Comparison of ENCODE assay signal across 18 cellular contexts in the genomic region with DNA sequence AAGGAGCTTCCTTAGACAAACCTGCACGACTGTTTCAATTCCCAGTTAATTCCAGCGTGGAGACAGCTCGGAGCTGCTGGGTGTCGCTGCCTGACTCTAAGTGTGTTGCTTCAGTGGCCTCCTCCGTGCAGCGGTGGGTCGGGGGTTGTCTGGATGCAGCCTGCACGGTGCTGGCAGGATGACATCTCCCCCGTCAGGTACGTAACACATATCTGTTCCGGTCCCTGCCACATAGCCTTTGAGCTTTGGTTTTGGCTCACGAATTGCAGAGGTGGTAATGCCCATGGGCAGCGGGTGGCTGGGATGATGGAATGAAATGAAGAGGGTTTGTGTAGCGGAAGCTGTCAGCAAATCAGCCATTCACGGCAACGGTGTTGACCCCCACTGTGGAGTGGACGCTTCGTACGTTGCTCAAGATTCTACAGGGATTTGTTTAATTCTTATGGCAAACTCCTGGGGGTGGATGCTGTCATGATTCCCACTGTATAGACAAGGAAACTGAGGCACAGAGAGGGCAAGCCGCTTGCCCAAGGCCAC. TPM values are rescaled to one million over a fixed set of nuclear protein-coding genes. Genes with fewer than 3 reads are reported as not detected.
A peak's percentile ranks its signal among the peaks of the same experiment; 100 is the strongest.
DNase-seq lines count a peak whose midpoint lies in the region; ATAC-seq, FAIRE-seq and TF ChIP-seq lines count a peak whose summit lies in the region.
"Had no signal": no experiment of that assay in that cellular context is flagged by ENCODE, and none has a peak within 500 bp of the region (broad histone marks: within the 10 kb centered on the region; RNA-seq: fewer than 3 reads in every experiment).

No MANE protein-coding gene starts in this region.

- POLR2A ChIA-PET in HepG2 (lab: Yijun Ruan, JAX), result no interaction called here
- POLR2A ChIA-PET in naive thymus-derived CD4-positive, alpha-beta T cell (lab: Charles Lee), result no interaction called here

- no peaks in the 10 kb centered on the region for H3K79me2 ChIP-seq in HepG2 (ENCODE audit: insufficient read depth, low read length)

- no peak for FAIRE-seq in HepG2 (lab: Jason Lieb, UNC)

- CTCF ChIA-PET in HepG2 (lab: Yijun Ruan, JAX; ENCODE audit: low intra/inter-chr PET ratio, low total read pairs), result no interaction called here
- CTCF ChIA-PET in naive thymus-derived CD4-positive, alpha-beta T cell (lab: Charles Lee), result no interaction called here

- H3K36me3 Mint-ChIP-seq in naive thymus-derived CD4-positive, alpha-beta T cell, result peaks cover 0 to 3% (median 0%) of the 10 kb centered on the region in 5 donors
- H3K36me3 Mint-ChIP-seq: CD8-positive, alpha-beta memory T cell had no signal

- in situ Hi-C loops in HepG2 (cut with HindIII; ENCODE audit: extremely low pct_ligation_motif_present, low pct_unique_long_range_greater_than_20kb), result no loop called here
- in situ Hi-C loops in G401 (cut with HindIII; ENCODE audit: low sequenced_read_pairs), result no loop called here

- no peak overlapping the region for H3K4me2 ChIP-seq in HepG2 (ENCODE audit: low read depth, low read length)
- H3K4me2 ChIP-seq: PC-9 had no signal

- 52% methylated on average over 7 of the region's 20 CpGs for WGBS in right lobe of liver (ENCODE audit: insufficient coverage, low coverage, low lambda C conversion rate, missing lambda C conversion rate)
- WGBS in HepG2 (ENCODE audit: low lambda C conversion rate), result 6% methylated on average over 5 of the region's 20 CpGs

- no peak overlapping the region for H3K9ac ChIP-seq in HepG2 (ENCODE audit: insufficient read depth, low read depth, low read length)
- H3K9ac ChIP-seq: BLaER1 had no signal

- TF ChIP-seq EP300 in HepG2 (IDR thresholded peaks at IDR 0.05; ENCODE audit: low read depth in 2 of 2, low read length in 2 of 2) (no peak), HepG2 (CRISPR knock-in tag; IDR thresholded peaks at IDR 0.05; ENCODE audit: borderline replicate concordance) (no peak)

- TF ChIP-seq RAD21 in HepG2 (CRISPR knock-in tag; IDR thresholded peaks at IDR 0.05), result no peak

- peaks cover 0 to 3% (median 0%) of the 10 kb centered on the region in 7 donors for H3K4me1 Mint-ChIP-seq in naive thymus-derived CD4-positive, alpha-beta T cell
- H3K4me1 Mint-ChIP-seq: CD8-positive, alpha-beta memory T cell had no signal

- no TSS peak for BruUV-seq in HepG2 (replicated peaks; lab: Mats Ljungman, UMichigan)

- peaks cover 2 to 18% (median 7%) of the 10 kb centered on the region in 11 donors for H3K9me3 Mint-ChIP-seq in naive thymus-derived CD4-positive, alpha-beta T cell

- no peak overlapping the region for H3K27ac ChIP-seq in right lobe of liver
- no peak overlapping the region for H3K27ac ChIP-seq in HepG2 (ENCODE audit: extremely low read length, insufficient read depth, low read length)
- no peak overlapping the region for H3K27ac ChIP-seq in coronary artery
- no peak overlapping the region for H3K27ac ChIP-seq in naive thymus-derived CD4-positive, alpha-beta T cell (ENCODE audit: low read depth, low read length)
- H3K27ac ChIP-seq: BLaER1, PC-9 had no signal

- H3K27me3 ChIP-seq in right lobe of liver (no peaks in the 10 kb centered on the region), HepG2 (ENCODE audit: control insufficient read depth in 1 of 2, insufficient read depth in 2 of 2, low read length in 2 of 2) (peaks cover 18 to 72% of the 10 kb centered on the region in 2 experiments)
- H3K27me3 ChIP-seq in naive thymus-derived CD4-positive, alpha-beta T cell (ENCODE audit: control insufficient read depth in 2 of 2, insufficient read depth in 2 of 2, low read length in 2 of 2), result no peaks in the 10 kb centered on the region
- H3K27me3 ChIP-seq: BLaER1 had no signal

- H3K4me1 ChIP-seq in right lobe of liver, result no peaks in the 10 kb centered on the region
- H3K4me1 ChIP-seq in HepG2 (ENCODE audit: insufficient read depth, low read length), result no peaks in the 10 kb centered on the region
- H3K4me1 ChIP-seq in naive thymus-derived CD4-positive, alpha-beta T cell (ENCODE audit: control insufficient read depth in 2 of 2, insufficient read depth in 2 of 2, low read length in 2 of 2), result no peaks in the 10 kb centered on the region

- H3K36me3 ChIP-seq in right lobe of liver (no peaks in the 10 kb centered on the region), HepG2 (replicated peaks in 1 of 2; ENCODE audit: control insufficient read depth in 1 of 2, insufficient read depth in 2 of 2, low read length in 2 of 2) (no peaks in the 10 kb centered on the region)
- no peaks in the 10 kb centered on the region for H3K36me3 ChIP-seq in naive thymus-derived CD4-positive, alpha-beta T cell (ENCODE audit: control insufficient read depth in 2 of 3, insufficient read depth in 3 of 3, low read length in 3 of 3)
- H3K36me3 ChIP-seq: BLaER1 had no signal

- H3K27me3 Mint-ChIP-seq in naive thymus-derived CD4-positive, alpha-beta T cell, result peaks cover 0 to 13% (median 0%) of the 10 kb centered on the region in 5 donors

- H3K27ac Mint-ChIP-seq in naive thymus-derived CD4-positive, alpha-beta T cell, result peak overlapping the region in 1 of 9 donors; percentile 10
- H3K27ac Mint-ChIP-seq: CD8-positive, alpha-beta memory T cell; HFFc6 had no signal

- TF ChIP-seq CTCF in right lobe of liver (IDR thresholded peaks at IDR 0.05), result no peak
- no peak for TF ChIP-seq CTCF in HepG2 (CRISPR knock-in tag; IDR thresholded peaks at IDR 0.05)
- TF ChIP-seq CTCF in coronary artery (IDR thresholded peaks at IDR 0.05), result no peak

- TF ChIP-seq POLR2A in right lobe of liver (IDR thresholded peaks at IDR 0.05) (no peak), HepG2 (IDR thresholded peaks at IDR 0.05; ENCODE audit: insufficient read depth in 1 of 2, low read depth in 2 of 2, low read length in 2 of 2) (no peak)

- H3K4me3 Mint-ChIP-seq in naive thymus-derived CD4-positive, alpha-beta T cell, result no peak overlapping the region
- H3K4me3 Mint-ChIP-seq: CD8-positive, alpha-beta memory T cell; HFFc6 had no signal

- ATAC-seq in right lobe of liver (no peak), HepG2 (no peak), GM21723 (IDR thresholded peaks at IDR 0.05; ENCODE audit: unreplicated experiment) (no peak)
- peak; percentile 14 for ATAC-seq in naive thymus-derived CD4-positive, alpha-beta T cell

- DNase-seq in right lobe of liver (peak in 2 of 3 donors; percentile 2 to 37), HepG2 (ENCODE audit: low spot score) (no peak), coronary artery (ENCODE audit: low spot score) (peak; percentile 35), G401 (ENCODE audit: low spot score) (no peak), NCI-H187 (lab: John Stamatoyannopoulos, UW) (no peak)
- DNase-seq in naive thymus-derived CD4-positive, alpha-beta T cell, result no peak
- DNase-seq: GOT3, HFFc6, KG1, NCI-H1048, NCI-H1694, NCI-H446 treated with DMSO at 0.1 percent for 48 hours, NCI-H748 treated with DMSO at 0.1 percent for 48 hours, PC-9 had no signal

- intact Hi-C loops in right lobe of liver (cut with DNase I), result no loop called here
- intact Hi-C loops in HepG2 (cut with micrococcal nuclease; ENCODE audit: unreplicated experiment), result no loop called here
- intact Hi-C loops in naive thymus-derived CD4-positive, alpha-beta T cell (cut with micrococcal nuclease), result no loop called here

- H2AFZ ChIP-seq in HepG2 (ENCODE audit: low read length), result no peak overlapping the region
- H2AFZ ChIP-seq: PC-9 had no signal

- H4K20me1 ChIP-seq in HepG2 (ENCODE audit: insufficient read depth, low read length), result no peaks in the 10 kb centered on the region
- H4K20me1 ChIP-seq: BLaER1 had no signal

- H3K4me3 ChIP-seq in right lobe of liver (no peak overlapping the region), HepG2 (replicated peaks in 1 of 3; ENCODE audit: insufficient read depth in 1 of 3, low read depth in 2 of 3, low read length in 3 of 3) (no peak overlapping the region), coronary artery (no peak overlapping the region)
- no peak overlapping the region for H3K4me3 ChIP-seq in naive thymus-derived CD4-positive, alpha-beta T cell (ENCODE audit: low read length)
- H3K4me3 ChIP-seq: BLaER1, PC-9 had no signal

- H3K9me3 ChIP-seq in right lobe of liver (peaks cover 0 to 6% (median 0%) of the 10 kb centered on the region in 4 donors), HepG2 (ENCODE audit: low read length) (no peaks in the 10 kb centered on the region)
- H3K9me3 ChIP-seq in naive thymus-derived CD4-positive, alpha-beta T cell (ENCODE audit: control insufficient read depth in 2 of 3, low read length in 3 of 3), result peaks cover 0 to 11% (median 0%) of the 10 kb centered on the region in 3 experiments

RNA-seq across cellular contexts. Expression of gene HMX1, which starts 33.7 kb away (rescaled TPM):
- total RNA-seq in right lobe of liver, result not detected
- not detected in 2 replicates for total RNA-seq in HepG2 (2016; rRNA removed; fragmentation: Illumina TruSeq; extraction: Trizol)
- not detected in 2 replicates for total RNA-seq in HepG2 (2016; cell fraction: cytosol; rRNA removed; fragmentation: Illumina TruSeq; extraction: Trizol; ENCODE audit: low read depth)
- not detected in 2 replicates for total RNA-seq in HepG2 (2016; cell fraction: insoluble cytoplasmic fraction; rRNA removed; fragmentation: Illumina TruSeq; extraction: Trizol)
- not detected in 2 replicates for total RNA-seq in HepG2 (2016; cell fraction: membrane; rRNA removed; fragmentation: Illumina TruSeq; extraction: Trizol)
- not detected in 2 replicates for total RNA-seq in HepG2 (2016; cell fraction: nucleus; rRNA removed; fragmentation: Illumina TruSeq; extraction: Trizol)
- polyA plus RNA-seq in HepG2 (2011; rRNA removed), result not detected in 2 replicates
- not detected in 2 replicates for polyA plus RNA-seq in HepG2 (2011; cell fraction: cytosol; rRNA removed)
- not detected in 2 replicates for polyA plus RNA-seq in HepG2 (2011; cell fraction: nucleus; rRNA removed)
- not detected in 2 replicates for polyA plus RNA-seq in HepG2 (2012)
- polyA plus RNA-seq in HepG2 (2016; cell fraction: cytosol; fragmentation: Illumina TruSeq; extraction: Trizol; ENCODE audit: low read depth), result not detected in 2 replicates
- not detected in 2 replicates for polyA plus RNA-seq in HepG2 (2016; cell fraction: insoluble cytoplasmic fraction; fragmentation: Illumina TruSeq; extraction: Trizol; ENCODE audit: low read depth)
- not detected in 2 replicates for polyA plus RNA-seq in HepG2 (2016; cell fraction: membrane; fragmentation: Illumina TruSeq; extraction: Trizol; ENCODE audit: low read depth)
- polyA plus RNA-seq in HepG2 (2016; cell fraction: nucleus; fragmentation: Illumina TruSeq; extraction: Trizol; ENCODE audit: insufficient read depth, low read depth), result not detected in 2 replicates
- not detected in 2 replicates for polyA minus RNA-seq in HepG2 (2011; rRNA and poly(A)+ RNA removed; ENCODE audit: low replicate concordance)
- not detected in 2 replicates for polyA minus RNA-seq in HepG2 (2011; cell fraction: cytosol; rRNA and poly(A)+ RNA removed)
- not detected in 2 replicates for polyA minus RNA-seq in HepG2 (2011; cell fraction: nucleus; rRNA and poly(A)+ RNA removed)
- total RNA-seq in naive thymus-derived CD4-positive, alpha-beta T cell, result not detected
- not detected for polyA plus RNA-seq in naive thymus-derived CD4-positive, alpha-beta T cell
- total RNA-seq in G401 (2014; rRNA removed; shearing (Covaris generic)), result 0.80 TPM in 1 of 2 replicates, not detected in the other
- total RNA-seq: CD8-positive, alpha-beta memory T cell; HFFc6; M059J; PC-9 had no signal
- polyA plus RNA-seq: CD8-positive, alpha-beta memory T cell had no signal

Comparison
In these comparisons a context has a peak if more than half of its experiments do, and no peak if none do; other contexts are left out.
1. DNase-seq: peak in right lobe of liver (2 of 3) and coronary artery (single experiment); none in HepG2 (single experiment), naive thymus-derived CD4-positive, alpha-beta T cell (0 of 9), G401 (single experiment) and NCI-H187 (0 of 2).